In the genomic region with DNA sequence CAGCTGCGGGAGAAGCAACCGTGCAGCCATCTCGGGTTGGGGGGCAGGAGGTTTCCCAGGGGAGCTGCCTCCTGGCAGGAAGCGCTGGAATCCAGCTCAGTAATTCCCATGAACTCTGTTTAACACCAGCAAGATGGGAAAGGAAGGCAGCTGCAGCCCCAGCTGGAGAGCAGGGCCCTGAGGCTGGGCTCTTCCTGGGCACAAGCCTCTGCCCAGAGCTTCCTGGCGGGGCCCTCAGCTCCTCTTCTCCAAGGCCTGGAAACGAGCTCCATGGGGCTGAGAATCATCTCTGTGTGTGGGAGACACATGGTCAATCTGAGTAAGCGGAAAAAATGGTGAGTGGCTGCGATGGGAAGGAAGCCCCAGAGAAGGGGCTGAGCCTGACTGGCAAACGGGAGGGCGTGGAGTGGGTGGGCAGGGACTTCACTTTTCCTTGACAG, we compare ENCODE assay signal across 9 cellular contexts. TPM values are rescaled to one million over a fixed set of nuclear protein-coding genes. Genes with fewer than 3 reads are reported as not detected.
A peak's percentile ranks its signal among the peaks of the same experiment; 100 is the strongest.
DNase-seq lines count a peak whose midpoint lies in the region; ATAC-seq lines count a peak whose summit lies in the region.
"Had no signal": no experiment of that assay in that cellular context is flagged by ENCODE, and none has a peak within 500 bp of the region (broad histone marks: within the 10 kb centered on the region; RNA-seq: fewer than 3 reads in every experiment).

No MANE protein-coding gene starts in this region.

- DNase-seq in AG08395 (ENCODE audit: low spot score), result peak; percentile 28
- peak; percentile 59 for DNase-seq in activated T-cell treated with anti-CD3 and anti-CD28 coated beads, Interleukin-2, amount 50 U/mL, for 24 hours
- peak; percentile 73 for DNase-seq in myocyte (ENCODE audit: low read depth)
- DNase-seq in effector CD8-positive, alpha-beta T cell (lab: John Stamatoyannopoulos, UW), result no peak
- no peak for DNase-seq in NCI-H748 (lab: John Stamatoyannopoulos, UW; ENCODE audit: unreplicated experiment)
- DNase-seq in superior temporal gyrus (ENCODE audit: extremely low spot score), result no peak

- peak overlapping the region; percentile 67 for H3K4me3 Mint-ChIP-seq in activated T-cell treated with anti-CD3 and anti-CD28 coated beads, Interleukin-2, amount 50 U/mL, for 24 hours
- H3K4me3 Mint-ChIP-seq: WTC11 had no signal

- no peaks in the 10 kb centered on the region for H3K9me3 ChIP-seq in KOPT-K1 (ENCODE audit: insufficient read depth, low read length, poor library complexity, severe bottlenecking)

- H3K27ac Mint-ChIP-seq in activated T-cell treated with anti-CD3 and anti-CD28 coated beads, Interleukin-2, amount 50 U/mL, for 24 hours, result peak overlapping the region; percentile 97

- peaks cover 90% of the 10 kb centered on the region for H3K4me1 Mint-ChIP-seq in activated T-cell treated with anti-CD3 and anti-CD28 coated beads, Interleukin-2, amount 50 U/mL, for 24 hours (ENCODE audit: low read depth)

- no peaks in the 10 kb centered on the region for H3K27me3 Mint-ChIP-seq in activated T-cell treated with anti-CD3 and anti-CD28 coated beads, Interleukin-2, amount 50 U/mL, for 24 hours

- H3K9me3 Mint-ChIP-seq in activated T-cell treated with anti-CD3 and anti-CD28 coated beads, Interleukin-2, amount 50 U/mL, for 24 hours, result no peaks in the 10 kb centered on the region
- H3K9me3 Mint-ChIP-seq: WTC11 had no signal

- H3K27ac ChIP-seq in KOPT-K1 (ENCODE audit: low read depth, low read length, poor library complexity, severe bottlenecking), result peak overlapping the region; percentile 58

- peaks cover 44% of the 10 kb centered on the region for H3K36me3 Mint-ChIP-seq in activated T-cell treated with anti-CD3 and anti-CD28 coated beads, Interleukin-2, amount 50 U/mL, for 24 hours (ENCODE audit: low read depth)

- ATAC-seq in HG03159 (IDR thresholded peaks at IDR 0.05; ENCODE audit: unreplicated experiment), result no peak
- ATAC-seq: WTC11 had no signal

- peaks cover 28% of the 10 kb centered on the region for H3K36me3 ChIP-seq in KOPT-K1 (ENCODE audit: insufficient read depth, low read length)

RNA-seq across cellular contexts. Expression of a gene that starts 6.3 kb away (rescaled TPM):
- total RNA-seq in myocyte, result 26.2 and 26.4 TPM in 2 replicates
- 84.6 TPM for polyA plus RNA-seq in myocyte (2012)

RNA-seq across cellular contexts. Expression of a gene that starts 7.9 kb away (rescaled TPM):
- total RNA-seq in myocyte, result 45.0 and 63.0 TPM in 2 replicates
- polyA plus RNA-seq in myocyte (2012), result 119 TPM

Comparison
In these comparisons a context has a peak if more than half of its experiments do, and no peak if none do; other contexts are left out.
1. DNase-seq: peak in AG08395 (single experiment), activated T-cell treated with anti-CD3 and anti-CD28 coated beads, Interleukin-2, amount 50 U/mL, for 24 hours (single experiment) and myocyte (single experiment); none in effector CD8-positive, alpha-beta T cell (single experiment), NCI-H748 (single experiment) and superior temporal gyrus (single experiment).